In the genomic region with DNA sequence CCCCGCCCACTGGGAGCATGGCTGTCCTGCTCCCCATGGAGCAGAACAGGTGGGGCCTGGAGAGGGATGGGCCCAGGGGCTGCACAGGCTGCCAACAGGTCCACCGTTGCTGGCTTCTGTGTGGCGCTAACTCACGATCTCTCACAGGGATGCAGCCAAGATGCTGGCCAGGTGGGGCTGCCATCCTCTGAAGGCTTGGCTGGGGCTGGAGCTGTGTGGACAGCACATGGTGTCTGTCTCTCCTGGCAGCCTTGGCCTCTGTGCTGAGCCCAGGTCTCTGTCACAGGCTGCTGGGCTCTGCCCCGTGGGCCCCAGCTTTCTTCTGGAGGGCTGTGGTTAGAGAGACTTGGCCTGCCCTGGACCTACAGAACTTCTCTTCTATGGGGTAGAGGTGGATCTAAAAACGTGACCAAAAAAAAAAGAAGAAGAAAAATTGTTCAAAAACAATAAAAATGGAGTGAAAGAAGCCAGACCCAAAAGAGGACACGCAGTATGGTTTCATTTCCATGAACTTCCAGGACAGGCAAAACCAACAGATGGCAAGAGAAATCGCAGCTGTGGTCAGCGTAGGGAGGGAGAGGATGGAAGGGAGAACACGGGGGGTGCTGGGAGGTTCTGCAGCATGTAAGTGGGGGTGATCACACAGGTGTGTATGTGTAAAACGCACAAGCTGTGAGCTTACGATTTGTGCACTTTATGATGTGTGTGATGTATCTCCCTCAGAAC, we compare ENCODE assay signal across 12 cellular contexts. TPM values are rescaled to one million over a fixed set of nuclear protein-coding genes. Genes with fewer than 3 reads are reported as not detected.
DNase-seq lines count a peak whose midpoint lies in the region; ATAC-seq and TF ChIP-seq lines count a peak whose summit lies in the region.
"Had no signal": no experiment of that assay in that cellular context is flagged by ENCODE, and none has a peak within 500 bp of the region (broad histone marks: within the 10 kb centered on the region; RNA-seq: fewer than 3 reads in every experiment).

No MANE protein-coding gene starts in this region.

- ATAC-seq in activated T-cell treated with anti-CD3 and anti-CD28 coated beads, Interleukin-2, amount 50 U/mL, for 4 hours = peak; percentile 4 to 7
- no peak for ATAC-seq in activated naive CD8-positive, alpha-beta T cell treated with anti-CD3 and anti-CD28 coated beads, Interleukin-2, amount 50 U/mL, for 24 hours
- ATAC-seq in stimulated activated memory B cell treated with anti-CD40 and anti-IgM and Interleukin-4, amounts not matched to agents 10 μg/mL and 1 μg/mL and 100 μg/mL, for 72 hours = no peak
- no peak for ATAC-seq in GM19452 (IDR thresholded peaks at IDR 0.05; ENCODE audit: unreplicated experiment)
- no peak for ATAC-seq in HG03342 (IDR thresholded peaks at IDR 0.05; ENCODE audit: unreplicated experiment)

- no peaks in the 10 kb centered on the region for H3K9me3 ChIP-seq in MM.1S (replicated peaks; ENCODE audit: insufficient read depth, low read length)
- H3K9me3 ChIP-seq: spleen had no signal

- no peak overlapping the region for H3K27ac ChIP-seq in MM.1S (ENCODE audit: low read length)
- H3K27ac ChIP-seq: epithelial cell of prostate had no signal

- peak overlapping the region; percentile 24 for H3K4me3 Mint-ChIP-seq in activated T-cell treated with anti-CD3 and anti-CD28 coated beads, Interleukin-2, amount 50 U/mL, for 4 hours
- peak overlapping the region; percentile 13 for H3K4me3 Mint-ChIP-seq in activated naive CD8-positive, alpha-beta T cell treated with anti-CD3 and anti-CD28 coated beads, Interleukin-2, amount 50 U/mL, for 24 hours
- H3K4me3 Mint-ChIP-seq in stimulated activated memory B cell treated with anti-CD40 and anti-IgM and Interleukin-4, amounts not matched to agents 10 μg/mL and 1 μg/mL and 100 μg/mL, for 72 hours = no peak overlapping the region

- H2AFZ ChIP-seq in MM.1S (ENCODE audit: low read length) = no peak overlapping the region

- H3K9ac ChIP-seq in MM.1S (ENCODE audit: low read length) = no peak overlapping the region

- H3K4me1 ChIP-seq in MM.1S (ENCODE audit: low read length) = peaks cover 30% of the 10 kb centered on the region

- H3K27me3 ChIP-seq in MM.1S (replicated peaks; ENCODE audit: insufficient read depth, low read length) = peaks cover 32% of the 10 kb centered on the region

- H4K20me1 ChIP-seq in MM.1S (ENCODE audit: insufficient read depth, low read length) = no peaks in the 10 kb centered on the region

- no peaks in the 10 kb centered on the region for H3K36me3 ChIP-seq in MM.1S (replicated peaks; ENCODE audit: insufficient read depth, low read length)

- H3K4me2 ChIP-seq in MM.1S (ENCODE audit: low read depth, low read length) = peak overlapping the region; percentile 61

- H3K4me3 ChIP-seq in MM.1S (ENCODE audit: low read length) = no peak overlapping the region
- H3K4me3 ChIP-seq: spleen had no signal

- H3K27ac Mint-ChIP-seq in activated naive CD8-positive, alpha-beta T cell treated with anti-CD3 and anti-CD28 coated beads, Interleukin-2, amount 50 U/mL, for 24 hours = no peak overlapping the region
- H3K27ac Mint-ChIP-seq in stimulated activated memory B cell treated with anti-CD40 and anti-IgM and Interleukin-4, amounts not matched to agents 10 μg/mL and 1 μg/mL and 100 μg/mL, for 72 hours = peak overlapping the region; percentile 57

- peaks cover 15% of the 10 kb centered on the region for H3K36me3 Mint-ChIP-seq in activated T-cell treated with anti-CD3 and anti-CD28 coated beads, Interleukin-2, amount 50 U/mL, for 4 hours (ENCODE audit: insufficient read depth)
- peaks cover 21% of the 10 kb centered on the region for H3K36me3 Mint-ChIP-seq in activated naive CD8-positive, alpha-beta T cell treated with anti-CD3 and anti-CD28 coated beads, Interleukin-2, amount 50 U/mL, for 24 hours (ENCODE audit: low read depth)
- H3K36me3 Mint-ChIP-seq in stimulated activated memory B cell treated with anti-CD40 and anti-IgM and Interleukin-4, amounts not matched to agents 10 μg/mL and 1 μg/mL and 100 μg/mL, for 72 hours = peaks cover 25% of the 10 kb centered on the region

- H3K79me2 ChIP-seq in MM.1S (ENCODE audit: low read length) = no peaks in the 10 kb centered on the region

- H3K9me2 ChIP-seq in MM.1S (replicated peaks; ENCODE audit: insufficient read depth, low read length) = no peaks in the 10 kb centered on the region

- H3F3A ChIP-seq in MM.1S (ENCODE audit: insufficient read depth, low read length) = 0 out of 2 replicates have a peak, but pooled peaks cover 7% of the 10 kb centered on the region

- H3K9me3 Mint-ChIP-seq in activated T-cell treated with anti-CD3 and anti-CD28 coated beads, Interleukin-2, amount 50 U/mL, for 4 hours = no peaks in the 10 kb centered on the region
- H3K9me3 Mint-ChIP-seq in activated naive CD8-positive, alpha-beta T cell treated with anti-CD3 and anti-CD28 coated beads, Interleukin-2, amount 50 U/mL, for 24 hours = peaks cover 7% of the 10 kb centered on the region
- H3K9me3 Mint-ChIP-seq in stimulated activated memory B cell treated with anti-CD40 and anti-IgM and Interleukin-4, amounts not matched to agents 10 μg/mL and 1 μg/mL and 100 μg/mL, for 72 hours = peaks cover 6% of the 10 kb centered on the region

- H3K27me3 Mint-ChIP-seq in activated T-cell treated with anti-CD3 and anti-CD28 coated beads, Interleukin-2, amount 50 U/mL, for 4 hours (ENCODE audit: low read depth) = no peaks in the 10 kb centered on the region
- H3K27me3 Mint-ChIP-seq in activated naive CD8-positive, alpha-beta T cell treated with anti-CD3 and anti-CD28 coated beads, Interleukin-2, amount 50 U/mL, for 24 hours = no peaks in the 10 kb centered on the region
- H3K27me3 Mint-ChIP-seq in stimulated activated memory B cell treated with anti-CD40 and anti-IgM and Interleukin-4, amounts not matched to agents 10 μg/mL and 1 μg/mL and 100 μg/mL, for 72 hours = no peaks in the 10 kb centered on the region

- H3K4me1 Mint-ChIP-seq in activated T-cell treated with anti-CD3 and anti-CD28 coated beads, Interleukin-2, amount 50 U/mL, for 4 hours (ENCODE audit: low read depth) = peaks cover 35% of the 10 kb centered on the region
- H3K4me1 Mint-ChIP-seq in activated naive CD8-positive, alpha-beta T cell treated with anti-CD3 and anti-CD28 coated beads, Interleukin-2, amount 50 U/mL, for 24 hours = peaks cover 41% of the 10 kb centered on the region
- H3K4me1 Mint-ChIP-seq in stimulated activated memory B cell treated with anti-CD40 and anti-IgM and Interleukin-4, amounts not matched to agents 10 μg/mL and 1 μg/mL and 100 μg/mL, for 72 hours = peaks cover 76% of the 10 kb centered on the region

- DNase-seq in activated T-cell treated with anti-CD3 and anti-CD28 coated beads, Interleukin-2, amount 50 U/mL, for 4 hours = no peak
- no peak for DNase-seq in activated T-cell treated with anti-CD3 and anti-CD28 coated beads, Interleukin-2, amount 50 U/mL, for 48 hours
- no peak for DNase-seq in MM.1S
- no peak for DNase-seq in activated naive CD8-positive, alpha-beta T cell treated with anti-CD3 and anti-CD28 coated beads, Interleukin-2, amount 50 U/mL, for 24 hours
- DNase-seq in COLO668 (lab: John Stamatoyannopoulos, UW; ENCODE audit: unreplicated experiment) = no peak
- DNase-seq: DMS153, NCI-H510A had no signal

- no peak for TF ChIP-seq CTCF in MM.1S (IDR thresholded peaks at IDR 0.05; ENCODE audit: low read length)

RNA-seq across cellular contexts. Expression of a gene that starts 12.2 kb away (rescaled TPM):
- 10 to 100 TPM; 32.5 to 39.9 (median 39.3) TPM for total RNA-seq in activated T-cell treated with anti-CD3 and anti-CD28 coated beads, Interleukin-2, amount 50 U/mL, for 4 hours

Comparison
In these comparisons a context has a peak if more than half of its experiments do, and no peak if none do; other contexts are left out.
1. ATAC-seq: peak in activated T-cell treated with anti-CD3 and anti-CD28 coated beads, Interleukin-2, amount 50 U/mL, for 4 hours (2 of 2); none in activated naive CD8-positive, alpha-beta T cell treated with anti-CD3 and anti-CD28 coated beads, Interleukin-2, amount 50 U/mL, for 24 hours (single experiment), stimulated activated memory B cell treated with anti-CD40 and anti-IgM and Interleukin-4, amounts not matched to agents 10 μg/mL and 1 μg/mL and 100 μg/mL, for 72 hours (single experiment), GM19452 (single experiment) and HG03342 (single experiment).